In the genomic region with DNA sequence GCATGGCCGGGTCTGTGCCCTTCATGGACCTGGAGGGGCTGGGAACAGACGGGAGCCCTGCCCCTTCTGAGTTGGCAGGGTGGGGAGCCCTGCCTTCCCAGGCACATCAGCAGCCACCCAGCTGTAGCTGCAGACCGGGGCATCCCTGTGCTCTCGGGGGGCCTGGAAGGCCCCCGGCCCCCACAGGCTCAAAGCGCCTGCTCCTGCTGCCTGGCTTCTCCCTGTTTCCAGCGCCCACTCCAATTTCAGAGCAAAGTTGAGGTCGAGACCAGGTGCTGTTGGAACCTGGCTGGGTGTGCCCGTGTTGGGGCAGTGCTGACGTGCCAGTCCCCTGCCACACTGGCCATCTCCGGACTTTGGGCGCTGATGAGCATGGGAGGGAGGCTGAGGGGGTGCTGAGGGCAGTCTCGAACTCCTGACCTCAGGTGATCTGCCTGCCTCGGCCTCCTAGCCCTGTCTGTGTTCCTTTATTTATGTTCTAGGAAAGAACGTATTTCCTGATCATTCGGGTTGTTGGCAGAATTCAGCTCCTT, we compare ENCODE assay signal across 1 cellular context.
TF ChIP-seq lines count a peak whose summit lies in the region.

No MANE protein-coding gene starts in this region.

TF ChIP-seq in H1, 55 proteins besides CTCF, POLR2A, EP300 and RAD21:
- TF ChIP-seq SAP30 (IDR thresholded peaks at IDR 0.05; ENCODE audit: insufficient read depth, insufficient replicate concordance, low read length) (no peak), SP1 (IDR thresholded peaks at IDR 0.05; ENCODE audit: low read depth, low read length) (no peak), PHF8 (conservative IDR thresholded peaks at IDR 0.05; ENCODE audit: low read depth, low read length) (no peak), TBP (IDR thresholded peaks at IDR 0.05; ENCODE audit: low read depth, low read length) (no peak), FOSL1 (IDR thresholded peaks at IDR 0.05; ENCODE audit: insufficient read depth, low read depth, low read length) (no peak), BACH1 (IDR thresholded peaks at IDR 0.05; ENCODE audit: low read length) (no peak), MAFK (IDR thresholded peaks at IDR 0.05; ENCODE audit: low read depth, low read length) (no peak), CBX5 (IDR thresholded peaks at IDR 0.05; ENCODE audit: low read depth, low read length) (no peak), POLR2AphosphoS5 (IDR thresholded peaks at IDR 0.05; ENCODE audit: low read depth, low read length) (no peak), HDAC2 (IDR thresholded peaks at IDR 0.05; ENCODE audit: borderline replicate concordance in 1 of 2, low read depth in 2 of 2, low read length in 2 of 2) (no peak)
TF ChIP-seq in H1: peak in this region for 0.
